8 cellular contexts compared by ENCODE assay signal in the genomic region with DNA sequence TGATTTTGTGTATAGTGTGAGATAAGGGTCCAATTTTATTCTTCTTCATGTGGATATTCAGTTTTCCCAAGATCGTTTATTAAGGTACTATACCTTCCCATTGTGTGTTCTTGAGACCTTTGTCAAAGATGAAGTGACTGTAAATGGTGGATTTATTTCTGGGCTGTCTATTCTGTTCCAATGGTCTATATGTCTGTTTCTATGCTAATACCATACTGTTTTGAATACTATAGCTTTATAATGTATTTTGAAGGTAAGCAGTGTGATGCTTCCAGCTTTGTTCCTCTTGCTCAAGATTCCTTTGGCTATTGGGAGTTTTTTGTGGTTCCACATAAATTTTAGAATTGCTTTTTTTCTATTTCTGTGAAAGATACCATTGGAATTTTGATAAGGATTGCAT. TPM values are rescaled to one million over a fixed set of nuclear protein-coding genes. Genes with fewer than 3 reads are reported as not detected.
"Had no signal": no experiment of that assay in that cellular context is flagged by ENCODE, and none has a peak within 500 bp of the region (broad histone marks: within the 10 kb centered on the region; RNA-seq: fewer than 3 reads in every experiment).

No MANE protein-coding gene starts in this region.

- H3K4me3 ChIP-seq: GM12878 had no signal

- FAIRE-seq: GM12878, GM12891, GM12892, GM18507, GM19239 had no signal

- DNase-seq: GDM1, GF-D8 had no signal

- ATAC-seq: GM12878 had no signal

RNA-seq across cellular contexts. Expression of a gene that starts 8.7 kb away (rescaled TPM):
- total RNA-seq: G401 had no signal
